In the genomic region with DNA sequence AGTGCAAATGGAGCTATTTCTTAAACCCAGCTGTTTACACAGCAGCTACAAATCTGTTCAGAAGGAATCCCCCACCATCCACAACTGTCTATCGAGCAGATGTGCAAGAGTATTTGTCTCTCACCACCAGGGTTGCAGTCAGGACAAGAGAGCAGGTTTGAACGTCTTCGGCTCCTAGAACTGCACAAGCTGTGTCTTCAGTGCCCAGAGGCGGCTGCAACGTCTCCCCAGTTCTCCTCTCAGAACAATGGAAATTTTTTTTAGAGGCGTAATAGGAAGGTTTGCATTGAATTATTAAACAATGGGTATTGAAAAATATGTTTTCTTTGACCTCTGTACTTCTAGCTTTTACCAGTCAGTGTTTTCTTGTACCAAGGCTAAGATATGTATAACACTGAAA, we compare ENCODE assay signal across 2 cellular contexts.
TF ChIP-seq lines count a peak whose summit lies in the region.

No MANE protein-coding gene starts in this region.

TF ChIP-seq in Ishikawa, 13 proteins besides CTCF, POLR2A, EP300 and RAD21 (continued from another document):
- TF ChIP-seq, protein P1, sequence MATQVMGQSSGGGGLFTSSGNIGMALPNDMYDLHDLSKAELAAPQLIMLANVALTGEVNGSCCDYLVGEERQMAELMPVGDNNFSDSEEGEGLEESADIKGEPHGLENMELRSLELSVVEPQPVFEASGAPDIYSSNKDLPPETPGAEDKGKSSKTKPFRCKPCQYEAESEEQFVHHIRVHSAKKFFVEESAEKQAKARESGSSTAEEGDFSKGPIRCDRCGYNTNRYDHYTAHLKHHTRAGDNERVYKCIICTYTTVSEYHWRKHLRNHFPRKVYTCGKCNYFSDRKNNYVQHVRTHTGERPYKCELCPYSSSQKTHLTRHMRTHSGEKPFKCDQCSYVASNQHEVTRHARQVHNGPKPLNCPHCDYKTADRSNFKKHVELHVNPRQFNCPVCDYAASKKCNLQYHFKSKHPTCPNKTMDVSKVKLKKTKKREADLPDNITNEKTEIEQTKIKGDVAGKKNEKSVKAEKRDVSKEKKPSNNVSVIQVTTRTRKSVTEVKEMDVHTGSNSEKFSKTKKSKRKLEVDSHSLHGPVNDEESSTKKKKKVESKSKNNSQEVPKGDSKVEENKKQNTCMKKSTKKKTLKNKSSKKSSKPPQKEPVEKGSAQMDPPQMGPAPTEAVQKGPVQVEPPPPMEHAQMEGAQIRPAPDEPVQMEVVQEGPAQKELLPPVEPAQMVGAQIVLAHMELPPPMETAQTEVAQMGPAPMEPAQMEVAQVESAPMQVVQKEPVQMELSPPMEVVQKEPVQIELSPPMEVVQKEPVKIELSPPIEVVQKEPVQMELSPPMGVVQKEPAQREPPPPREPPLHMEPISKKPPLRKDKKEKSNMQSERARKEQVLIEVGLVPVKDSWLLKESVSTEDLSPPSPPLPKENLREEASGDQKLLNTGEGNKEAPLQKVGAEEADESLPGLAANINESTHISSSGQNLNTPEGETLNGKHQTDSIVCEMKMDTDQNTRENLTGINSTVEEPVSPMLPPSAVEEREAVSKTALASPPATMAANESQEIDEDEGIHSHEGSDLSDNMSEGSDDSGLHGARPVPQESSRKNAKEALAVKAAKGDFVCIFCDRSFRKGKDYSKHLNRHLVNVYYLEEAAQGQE (IDR thresholded peaks at IDR 0.05; ENCODE audit: low read depth), result no peak
- TF ChIP-seq MAX (IDR thresholded peaks at IDR 0.05) (0 out of 2 replicates have a peak, but pooled peaks have one; percentile 12), NFIC (IDR thresholded peaks at IDR 0.05) (no peak), TEAD4 (IDR thresholded peaks at IDR 0.05) (no peak), ZBTB7A (IDR thresholded peaks at IDR 0.05; ENCODE audit: low read depth) (no peak)
- TF ChIP-seq, protein P2, sequence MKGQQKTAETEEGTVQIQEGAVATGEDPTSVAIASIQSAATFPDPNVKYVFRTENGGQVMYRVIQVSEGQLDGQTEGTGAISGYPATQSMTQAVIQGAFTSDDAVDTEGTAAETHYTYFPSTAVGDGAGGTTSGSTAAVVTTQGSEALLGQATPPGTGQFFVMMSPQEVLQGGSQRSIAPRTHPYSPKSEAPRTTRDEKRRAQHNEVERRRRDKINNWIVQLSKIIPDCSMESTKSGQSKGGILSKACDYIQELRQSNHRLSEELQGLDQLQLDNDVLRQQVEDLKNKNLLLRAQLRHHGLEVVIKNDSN (IDR thresholded peaks at IDR 0.05), result no peak

TF ChIP-seq in H1, 55 proteins besides CTCF, POLR2A, EP300 and RAD21:
- TF ChIP-seq CHD7 (IDR thresholded peaks at IDR 0.05; ENCODE audit: insufficient replicate concordance, low read length) (no peak), CREB1 (IDR thresholded peaks at IDR 0.05) (no peak), CBX5 (IDR thresholded peaks at IDR 0.05; ENCODE audit: low read depth, low read length) (no peak), KDM4A (IDR thresholded peaks at IDR 0.05; ENCODE audit: low read depth, low read length, severe bottlenecking) (no peak), MAX (IDR thresholded peaks at IDR 0.05) (no peak), GTF2F1 (IDR thresholded peaks at IDR 0.05; ENCODE audit: borderline replicate concordance, low read depth, low read length) (no peak), KDM1A (IDR thresholded peaks at IDR 0.05; ENCODE audit: borderline replicate concordance, low read length) (no peak), RNF2 (IDR thresholded peaks at IDR 0.05; ENCODE audit: borderline replicate concordance, low read depth, low read length, missing control alignments, poor library complexity, severe bottlenecking) (no peak)
TF ChIP-seq in H1: peak in this region for 0.
